10 cellular contexts compared by ENCODE assay signal in the genomic region with DNA sequence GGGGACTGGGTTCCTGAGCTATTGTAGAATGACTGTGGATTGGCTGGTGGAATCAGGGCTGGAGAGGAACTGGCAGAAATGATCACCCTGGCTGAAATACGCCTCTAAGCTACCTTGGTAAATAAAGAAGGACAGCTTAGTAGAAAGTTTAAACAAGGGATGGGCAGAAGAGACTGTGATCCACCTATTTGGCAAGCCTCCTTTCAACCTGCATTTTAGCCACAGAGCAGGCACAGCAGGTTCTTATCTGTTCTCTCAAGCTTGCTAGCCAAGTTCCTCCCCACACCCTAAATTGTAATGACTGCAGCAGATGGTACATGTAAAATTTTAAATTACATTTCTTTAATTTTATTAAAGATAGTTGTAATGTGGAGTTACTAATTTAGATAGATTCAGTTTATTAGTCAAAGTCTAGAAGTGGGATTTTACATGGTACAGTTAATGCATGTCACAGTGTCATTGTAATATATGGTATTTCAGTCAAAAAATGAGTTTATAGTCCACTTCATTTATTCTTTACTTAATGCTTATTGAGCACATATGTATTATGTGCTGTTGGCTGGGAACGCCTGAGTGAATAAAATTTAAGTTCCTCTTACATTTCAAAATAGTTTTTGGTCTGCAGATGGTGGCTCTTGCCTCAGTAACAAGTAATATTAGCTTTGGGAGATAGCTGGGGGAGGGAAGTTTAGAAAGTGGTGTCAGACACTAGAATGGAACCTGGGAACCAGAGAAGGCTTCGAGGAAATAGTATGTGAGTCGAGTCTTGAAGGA. TPM values are rescaled to one million over a fixed set of nuclear protein-coding genes. Genes with fewer than 3 reads are reported as not detected.
A peak's percentile ranks its signal among the peaks of the same experiment; 100 is the strongest.
DNase-seq lines count a peak whose midpoint lies in the region; ATAC-seq, FAIRE-seq and TF ChIP-seq lines count a peak whose summit lies in the region.
"Had no signal": no experiment of that assay in that cellular context is flagged by ENCODE, and none has a peak within 500 bp of the region (broad histone marks: within the 10 kb centered on the region; RNA-seq: fewer than 3 reads in every experiment).

No MANE protein-coding gene starts in this region.

- in situ Hi-C loops in ACHN (cut with HindIII; ENCODE audit: low pct_ligation_motif_present, low pct_unique_long_range_greater_than_20kb, low sequenced_read_pairs): no loop called here

- H3K9me3 ChIP-seq in lower lobe of right lung (no peaks in the 10 kb centered on the region), thyroid gland (no peaks in the 10 kb centered on the region)

- H3K4me1 ChIP-seq in lower lobe of right lung (peaks cover 52% of the 10 kb centered on the region), thyroid gland (peaks cover 30 to 49% of the 10 kb centered on the region in 2 donors)

- FAIRE-seq in bronchial epithelial cell (lab: Jason Lieb, UNC) (no peak), RCC 7860 (lab: Jason Lieb, UNC) (no peak)
- FAIRE-seq: kidney had no signal

- no peak for TF ChIP-seq POLR2A in thyroid gland (IDR thresholded peaks at IDR 0.05)

- no peaks in the 10 kb centered on the region for H3K36me3 ChIP-seq in bronchial epithelial cell (ENCODE audit: control insufficient read depth, insufficient read depth, low read length)
- no peaks in the 10 kb centered on the region for H3K36me3 ChIP-seq in lower lobe of right lung
- H3K36me3 ChIP-seq in thyroid gland: no peaks in the 10 kb centered on the region

- no peak for TF ChIP-seq CTCF in bronchial epithelial cell (IDR thresholded peaks at IDR 0.05; ENCODE audit: insufficient read depth, low read length, severe bottlenecking)
- TF ChIP-seq CTCF in lower lobe of right lung (IDR thresholded peaks at IDR 0.05): no peak
- TF ChIP-seq CTCF in thyroid gland (IDR thresholded peaks at IDR 0.05): no peak

- ATAC-seq in lower lobe of right lung: no peak
- ATAC-seq: stimulated activated naive B cell treated with anti-CD40 and anti-IgM and Interleukin-4, amounts not matched to agents 10 μg/mL and 1 μg/mL and 100 μg/mL, for 72 hours had no signal

- peak overlapping the region; percentile 42 for H3K27ac ChIP-seq in lower lobe of right lung
- H3K27ac ChIP-seq in thyroid gland: peak overlapping the region; percentile 45 to 64 (median 53)

- H3K4me3 ChIP-seq in bronchial epithelial cell (ENCODE audit: low read depth, low read length) (no peak overlapping the region), lower lobe of right lung (no peak overlapping the region), thyroid gland (replicated peaks in 1 of 3) (no peak overlapping the region)

- intact Hi-C loops in lower lobe of right lung (cut with DNase I) (no loop called here), thyroid gland (cut with DNase I) (no loop called here)

- DNase-seq in NCI-H69 (lab: John Stamatoyannopoulos, UW): peak; percentile 44
- peak; percentile 46 for DNase-seq in bronchial epithelial cell (ENCODE audit: low read depth)
- no peak for DNase-seq in lower lobe of right lung
- peak; percentile 36 to 40 for DNase-seq in thyroid gland
- no peak for DNase-seq in EL
- DNase-seq in RCC 7860 (ENCODE audit: low spot score): no peak
- no peak for DNase-seq in ACHN
- DNase-seq: NCI-H2107; stimulated activated naive B cell treated with anti-CD40 and anti-IgM and Interleukin-4, amounts not matched to agents 10 μg/mL and 1 μg/mL and 100 μg/mL, for 72 hours had no signal

- 57 to 69% methylated on average over 4 of the region's 4 CpGs for WGBS in thyroid gland, 2 donors

- H3K27me3 ChIP-seq in bronchial epithelial cell (ENCODE audit: control insufficient read depth, insufficient read depth, low read length) (no peaks in the 10 kb centered on the region), lower lobe of right lung (ENCODE audit: low read depth) (no peaks in the 10 kb centered on the region), thyroid gland (no peaks in the 10 kb centered on the region)

RNA-seq across cellular contexts. Expression of gene EPN2, which starts 11.2 kb away (rescaled TPM):
- total RNA-seq in bronchial epithelial cell (13.7 and 23.3 TPM in 2 replicates), lower lobe of right lung (66.2 TPM), thyroid gland (10 to 100 TPM; 21.8 to 32.3 (median 24.7) TPM)

Comparison
In these comparisons a context has a peak if more than half of its experiments do, and no peak if none do; other contexts are left out.
1. DNase-seq: peak in NCI-H69 (single experiment), bronchial epithelial cell (single experiment) and thyroid gland (2 of 2); none in lower lobe of right lung (single experiment), EL (single experiment), RCC 7860 (single experiment) and ACHN (single experiment).